Comparison of ENCODE assay signal across 2 cellular contexts in genomic region chr2:46268196-46268595, GRCh38.
TF ChIP-seq lines count a peak whose summit lies in the region.

No MANE protein-coding gene starts in this region.

TF ChIP-seq in GM12878, 131 proteins besides CTCF, POLR2A, EP300 and RAD21:
- no peak for TF ChIP-seq MEF2B (IDR thresholded peaks at IDR 0.05; ENCODE audit: partially characterized antibody, poor library complexity, severe bottlenecking)
- no peak for TF ChIP-seq ZBTB33 (IDR thresholded peaks at IDR 0.05)
- TF ChIP-seq IKZF2 (IDR thresholded peaks at IDR 0.05) = peak; percentile 49 to 55; a peak in 2 of 4 replicates
- no peak for TF ChIP-seq SREBF2 (IDR thresholded peaks at IDR 0.05; ENCODE audit: low read length)
- TF ChIP-seq IKZF1 (conservative IDR thresholded peaks at IDR 0.05) = peak; percentile 24; the same call in 1 of the 2 replicates

TF ChIP-seq in GM23338, 12 proteins besides CTCF, POLR2A, EP300 and RAD21:
- no peak for TF ChIP-seq JUNB (IDR thresholded peaks at IDR 0.05; ENCODE audit: unreplicated experiment)
- no peak for TF ChIP-seq ETS1 (IDR thresholded peaks at IDR 0.05)
- no peak for TF ChIP-seq EZH2 (IDR thresholded peaks at IDR 0.05; ENCODE audit: low read depth, unreplicated experiment)
- no peak for TF ChIP-seq REST (IDR thresholded peaks at IDR 0.05; ENCODE audit: unreplicated experiment)
- TF ChIP-seq NANOG (IDR thresholded peaks at IDR 0.05; ENCODE audit: borderline replicate concordance) = no peak
- no peak for TF ChIP-seq EZH2phosphoT487 (IDR thresholded peaks at IDR 0.05; ENCODE audit: unreplicated experiment)
- no peak for TF ChIP-seq STAT1 (IDR thresholded peaks at IDR 0.05; ENCODE audit: unreplicated experiment)
- TF ChIP-seq ZNF331 (CRISPR knock-in tag; IDR thresholded peaks at IDR 0.05; ENCODE audit: low read depth) = no peak
- no peak for TF ChIP-seq POLR2AphosphoS5 (IDR thresholded peaks at IDR 0.05; ENCODE audit: low read depth)
- TF ChIP-seq ZNF114 (CRISPR knock-in tag; IDR thresholded peaks at IDR 0.05) = no peak
- TF ChIP-seq CREB1 (CRISPR knock-in tag; IDR thresholded peaks at IDR 0.05; ENCODE audit: low read depth) = no peak
- TF ChIP-seq ZNF462 (CRISPR knock-in tag; IDR thresholded peaks at IDR 0.05) = no peak
